Comparison of ENCODE assay signal across 12 cellular contexts in genomic region chr11:33507967-33508366, GRCh38.
DNase-seq lines count a peak whose midpoint lies in the region; ATAC-seq and TF ChIP-seq lines count a peak whose summit lies in the region.
"Had no signal": no experiment of that assay in that cellular context is flagged by ENCODE, and none has a peak within 500 bp of the region (broad histone marks: within the 10 kb centered on the region; RNA-seq: fewer than 3 reads in every experiment).

No MANE protein-coding gene starts in this region.

- no peak overlapping the region for H3K4me3 ChIP-seq in AG10803 (ENCODE audit: low read length)
- H3K4me3 ChIP-seq in hepatocyte, result no peak overlapping the region
- H3K4me3 ChIP-seq: uterus had no signal

- no peaks in the 10 kb centered on the region for H3K36me3 ChIP-seq in hepatocyte (replicated peaks; ENCODE audit: insufficient read depth, low read depth)
- H3K36me3 ChIP-seq: uterus had no signal

- H3K4me2 ChIP-seq in hepatocyte, result no peak overlapping the region

- WGBS in hepatocyte (ENCODE audit: low lambda C conversion rate, missing lambda C conversion rate), result 40% methylated on average over 3 of the region's 3 CpGs

- no peaks in the 10 kb centered on the region for H3K4me1 ChIP-seq in hepatocyte (ENCODE audit: insufficient read depth)
- H3K4me1 ChIP-seq: uterus had no signal

- ATAC-seq in GM21526 (IDR thresholded peaks at IDR 0.05; ENCODE audit: low FRiP score, unreplicated experiment) (no peak), GM21619 (IDR thresholded peaks at IDR 0.05; ENCODE audit: unreplicated experiment) (no peak), GM19023 (IDR thresholded peaks at IDR 0.05; ENCODE audit: unreplicated experiment) (no peak)

- peaks cover 13% of the 10 kb centered on the region for H3K27me3 ChIP-seq in hepatocyte
- H3K27me3 ChIP-seq: uterus had no signal

- H4K20me1 ChIP-seq in hepatocyte (ENCODE audit: insufficient read depth, poor library complexity, severe bottlenecking), result no peaks in the 10 kb centered on the region

- H3K27ac ChIP-seq in hepatocyte, result no peak overlapping the region
- H3K27ac ChIP-seq: uterus had no signal

- no peaks in the 10 kb centered on the region for H3K9me2 ChIP-seq in hepatocyte (replicated peaks; ENCODE audit: insufficient read depth)

- H3K79me2 ChIP-seq in hepatocyte, result no peaks in the 10 kb centered on the region

- H3K9me3 ChIP-seq in hepatocyte (ENCODE audit: low read depth), result no peaks in the 10 kb centered on the region
- H3K9me3 ChIP-seq: uterus had no signal

- H2AFZ ChIP-seq in hepatocyte, result no peak overlapping the region

- TF ChIP-seq CTCF in AG10803 (conservative IDR thresholded peaks at IDR 0.05; ENCODE audit: low read length), result no peak
- no peak for TF ChIP-seq CTCF in hepatocyte (IDR thresholded peaks at IDR 0.05; ENCODE audit: poor library complexity)
- TF ChIP-seq CTCF in GM20000 (IDR thresholded peaks at IDR 0.05; ENCODE audit: extremely low read depth, missing control alignments), result no peak

- DNase-seq in AG10803 (ENCODE audit: low read depth) (peak; percentile 55), HCEC 1CT (peak; percentile 42), SK-N-DZ (ENCODE audit: low spot score) (peak; percentile 82), hepatocyte (ENCODE audit: low spot score) (peak; percentile 67), GM20000 (ENCODE audit: low spot score) (no peak)
- DNase-seq: amygdala; CD4-positive, alpha-beta memory T cell; NCI-H1417 treated with DMSO at 0.1 percent for 48 hours; uterus had no signal
